Comparison of ENCODE assay signal across 13 cellular contexts in the genomic region with DNA sequence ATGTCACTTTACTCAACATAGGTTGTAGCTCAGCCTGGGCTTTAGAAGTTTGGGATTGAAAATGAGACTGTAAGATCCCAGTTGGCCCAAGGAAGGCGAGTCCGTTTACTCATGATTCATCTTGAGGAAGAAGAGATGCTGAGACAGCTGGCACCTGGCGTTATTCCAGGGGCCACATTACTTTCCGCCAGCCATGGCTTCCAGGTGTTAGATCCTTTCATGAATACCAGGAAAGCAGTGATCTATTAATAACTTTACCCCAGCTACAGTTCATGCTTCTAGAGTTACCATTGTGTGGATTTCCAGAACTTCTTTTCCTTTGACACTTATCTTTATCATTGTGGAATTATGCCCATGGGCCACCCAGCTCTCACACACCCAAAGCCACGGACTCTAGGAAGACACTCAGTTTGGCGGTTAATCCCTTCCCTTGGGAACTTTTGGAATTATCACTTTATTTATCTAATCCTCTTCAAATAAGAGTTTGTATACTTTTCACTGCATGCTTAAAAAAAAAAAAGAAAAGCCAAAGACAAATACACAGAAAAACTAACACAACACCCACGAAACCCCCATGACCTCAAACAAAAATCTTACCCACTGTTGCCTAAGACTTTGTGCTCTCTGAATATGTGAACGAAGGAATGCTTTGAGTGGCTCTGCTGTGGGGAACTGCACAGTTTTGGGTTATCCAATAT. TPM values are rescaled to one million over a fixed set of nuclear protein-coding genes. Genes with fewer than 3 reads are reported as not detected.
DNase-seq lines count a peak whose midpoint lies in the region; ATAC-seq and TF ChIP-seq lines count a peak whose summit lies in the region.
"Had no signal": no experiment of that assay in that cellular context is flagged by ENCODE, and none has a peak within 500 bp of the region (broad histone marks: within the 10 kb centered on the region; RNA-seq: fewer than 3 reads in every experiment).

No MANE protein-coding gene starts in this region.

- TF ChIP-seq POLR2A in erythroblast (IDR thresholded peaks at IDR 0.05; ENCODE audit: low read length): no peak

- TF ChIP-seq CTCF in neural cell (IDR thresholded peaks at IDR 0.05; ENCODE audit: poor library complexity, severe bottlenecking) (no peak), GM10248 (IDR thresholded peaks at IDR 0.05; ENCODE audit: control extremely low read depth, extremely low read depth, low read depth, missing control alignments) (no peak), MM.1S (IDR thresholded peaks at IDR 0.05; ENCODE audit: low read length) (no peak)

- peaks cover 45% of the 10 kb centered on the region for H3K79me2 ChIP-seq in neural cell (replicated peaks; ENCODE audit: insufficient read depth, low read length)
- H3K79me2 ChIP-seq in MM.1S (ENCODE audit: low read length): peaks cover 7% of the 10 kb centered on the region; the same call in 1 of the 2 replicates

- H3K36me3 ChIP-seq in neural cell (ENCODE audit: insufficient read depth, low read length): no peaks in the 10 kb centered on the region
- H3K36me3 ChIP-seq in MM.1S (replicated peaks; ENCODE audit: insufficient read depth, low read length): no peaks in the 10 kb centered on the region
- H3K36me3 ChIP-seq: thyroid gland had no signal

- no peaks in the 10 kb centered on the region for H4K20me1 ChIP-seq in neural cell (ENCODE audit: insufficient read depth)
- H4K20me1 ChIP-seq in MM.1S (ENCODE audit: insufficient read depth, low read length): no peaks in the 10 kb centered on the region

- ATAC-seq in esophagus mucosa: peak; percentile 26
- ATAC-seq in HG03457 (IDR thresholded peaks at IDR 0.05; ENCODE audit: unreplicated experiment): no peak
- ATAC-seq: activated CD8-positive, alpha-beta T cell treated with anti-CD3 and anti-CD28 coated beads for 36 hours; activated naive CD4-positive, alpha-beta T cell treated with anti-CD3 and anti-CD28 coated beads, Interleukin-2, amount 50 U/mL, for 72 hours had no signal

- no peak for TF ChIP-seq EP300 in neural cell (conservative IDR thresholded peaks at IDR 0.05; ENCODE audit: poor library complexity, severe bottlenecking)

- no peak overlapping the region for H3K4me2 ChIP-seq in neural cell (ENCODE audit: low read length)
- H3K4me2 ChIP-seq in MM.1S (ENCODE audit: low read depth, low read length): no peak overlapping the region

- POLR2A ChIA-PET in GM10248 (lab: Yijun Ruan, JAX): no interaction called here

- H3K4me1 ChIP-seq in MM.1S (ENCODE audit: low read length): no peaks in the 10 kb centered on the region

- H3K27ac ChIP-seq in neural cell (ENCODE audit: low read length) (peak overlapping the region; percentile 93), MM.1S (ENCODE audit: low read length) (no peak overlapping the region)

- no peak overlapping the region for H2AFZ ChIP-seq in neural cell (ENCODE audit: low read depth, low read length)
- no peak overlapping the region for H2AFZ ChIP-seq in MM.1S (ENCODE audit: low read length)

- no peak for TF ChIP-seq RAD21 in neural cell (conservative IDR thresholded peaks at IDR 0.05)

- no peak overlapping the region for H3K4me3 ChIP-seq in neural cell (ENCODE audit: low read length)
- no peak overlapping the region for H3K4me3 ChIP-seq in MM.1S (ENCODE audit: low read length)
- H3K4me3 ChIP-seq: thyroid gland had no signal

- no peaks in the 10 kb centered on the region for H3K9me2 ChIP-seq in neural cell (ENCODE audit: insufficient read depth, low read length)
- no peaks in the 10 kb centered on the region for H3K9me2 ChIP-seq in MM.1S (replicated peaks; ENCODE audit: insufficient read depth, low read length)

- H3F3A ChIP-seq in neural cell (ENCODE audit: insufficient read depth, low read length, poor library complexity, severe bottlenecking): peaks cover 7% of the 10 kb centered on the region
- H3F3A ChIP-seq in MM.1S (ENCODE audit: insufficient read depth, low read length): no peaks in the 10 kb centered on the region

- DNase-seq in DMS 273 treated with DMSO at 0.1 percent for 48 hours (lab: John Stamatoyannopoulos, UW): peak; percentile 11
- DNase-seq in NCI-H524 treated with DMSO at 0.1 percent for 48 hours (lab: John Stamatoyannopoulos, UW): peak; percentile 66
- no peak for DNase-seq in GM10248 (ENCODE audit: extremely low spot score)
- no peak for DNase-seq in MM.1S
- no peak for DNase-seq in erythroblast (lab: John Stamatoyannopoulos, UW)
- DNase-seq: activated CD8-positive, alpha-beta T cell treated with anti-CD3 and anti-CD28 coated beads for 36 hours; CD4-positive, CD25-positive, alpha-beta regulatory T cell; immature natural killer cell had no signal

- H3K27me3 ChIP-seq in neural cell (ENCODE audit: insufficient read depth, low read depth, low read length) (no peaks in the 10 kb centered on the region), MM.1S (replicated peaks; ENCODE audit: insufficient read depth, low read length) (no peaks in the 10 kb centered on the region)
- H3K27me3 ChIP-seq: thyroid gland had no signal

- CTCF ChIA-PET in GM10248 (lab: Yijun Ruan, JAX): interaction anchor here (0.8 to 1.3 kb wide), 4 partner anchors 10 to 19 kb away, joined by 3 read pairs; no protein-coding TSS in a partner anchor

- H3K9ac ChIP-seq in neural cell (ENCODE audit: low read length) (no peak overlapping the region), MM.1S (ENCODE audit: low read length) (no peak overlapping the region)

- H3K9me3 ChIP-seq in neural cell (ENCODE audit: low read length) (no peaks in the 10 kb centered on the region), MM.1S (replicated peaks; ENCODE audit: insufficient read depth, low read length) (no peaks in the 10 kb centered on the region)
- H3K9me3 ChIP-seq: thyroid gland had no signal

TF ChIP-seq in neural cell, 6 proteins besides CTCF, POLR2A, EP300 and RAD21:
- TF ChIP-seq TAF1 (IDR thresholded peaks at IDR 0.05; ENCODE audit: low read depth): no peak
- TF ChIP-seq SMC3 (conservative IDR thresholded peaks at IDR 0.05; ENCODE audit: poor library complexity): no peak
- TF ChIP-seq EZH2 (IDR thresholded peaks at IDR 0.05; ENCODE audit: borderline replicate concordance, insufficient read depth, low read length, poor library complexity, severe bottlenecking): no peak
- TF ChIP-seq POLR2AphosphoS5 (IDR thresholded peaks at IDR 0.05): no peak
- TF ChIP-seq, protein P1, sequence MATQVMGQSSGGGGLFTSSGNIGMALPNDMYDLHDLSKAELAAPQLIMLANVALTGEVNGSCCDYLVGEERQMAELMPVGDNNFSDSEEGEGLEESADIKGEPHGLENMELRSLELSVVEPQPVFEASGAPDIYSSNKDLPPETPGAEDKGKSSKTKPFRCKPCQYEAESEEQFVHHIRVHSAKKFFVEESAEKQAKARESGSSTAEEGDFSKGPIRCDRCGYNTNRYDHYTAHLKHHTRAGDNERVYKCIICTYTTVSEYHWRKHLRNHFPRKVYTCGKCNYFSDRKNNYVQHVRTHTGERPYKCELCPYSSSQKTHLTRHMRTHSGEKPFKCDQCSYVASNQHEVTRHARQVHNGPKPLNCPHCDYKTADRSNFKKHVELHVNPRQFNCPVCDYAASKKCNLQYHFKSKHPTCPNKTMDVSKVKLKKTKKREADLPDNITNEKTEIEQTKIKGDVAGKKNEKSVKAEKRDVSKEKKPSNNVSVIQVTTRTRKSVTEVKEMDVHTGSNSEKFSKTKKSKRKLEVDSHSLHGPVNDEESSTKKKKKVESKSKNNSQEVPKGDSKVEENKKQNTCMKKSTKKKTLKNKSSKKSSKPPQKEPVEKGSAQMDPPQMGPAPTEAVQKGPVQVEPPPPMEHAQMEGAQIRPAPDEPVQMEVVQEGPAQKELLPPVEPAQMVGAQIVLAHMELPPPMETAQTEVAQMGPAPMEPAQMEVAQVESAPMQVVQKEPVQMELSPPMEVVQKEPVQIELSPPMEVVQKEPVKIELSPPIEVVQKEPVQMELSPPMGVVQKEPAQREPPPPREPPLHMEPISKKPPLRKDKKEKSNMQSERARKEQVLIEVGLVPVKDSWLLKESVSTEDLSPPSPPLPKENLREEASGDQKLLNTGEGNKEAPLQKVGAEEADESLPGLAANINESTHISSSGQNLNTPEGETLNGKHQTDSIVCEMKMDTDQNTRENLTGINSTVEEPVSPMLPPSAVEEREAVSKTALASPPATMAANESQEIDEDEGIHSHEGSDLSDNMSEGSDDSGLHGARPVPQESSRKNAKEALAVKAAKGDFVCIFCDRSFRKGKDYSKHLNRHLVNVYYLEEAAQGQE (IDR thresholded peaks at IDR 0.05; ENCODE audit: borderline replicate concordance): no peak
- no peak for TF ChIP-seq MXI1 (conservative IDR thresholded peaks at IDR 0.05; ENCODE audit: poor library complexity, severe bottlenecking)

RNA-seq across cellular contexts. Expression of a gene that starts 26.9 kb away (rescaled TPM):
- total RNA-seq in esophagus mucosa: 9.8 TPM
- 6.0 and 7.8 TPM in 2 replicates for polyA plus RNA-seq in neural cell
- polyA minus RNA-seq in neural cell: 14.8 and 17.3 TPM in 2 replicates
- polyA plus RNA-seq: CD4-positive, CD25-positive, alpha-beta regulatory T cell had no signal

Comparison
In these comparisons a context has a peak if more than half of its experiments do, and no peak if none do; other contexts are left out.
1. DNase-seq: peak in DMS 273 treated with DMSO at 0.1 percent for 48 hours (single experiment) and NCI-H524 treated with DMSO at 0.1 percent for 48 hours (single experiment); none in GM10248 (single experiment), MM.1S (single experiment) and erythroblast (0 of 2).